ENCODE assay signal across 8 cellular contexts in genomic region chr11:73334244-73335203, GRCh38. TPM values are rescaled to one million over a fixed set of nuclear protein-coding genes. Genes with fewer than 3 reads are reported as not detected.
DNase-seq lines count a peak whose midpoint lies in the region; ATAC-seq lines count a peak whose summit lies in the region.

No MANE protein-coding gene starts in this region.

- H3K9me3 ChIP-seq in neuronal stem cell (replicated peaks in 1 of 2; ENCODE audit: control insufficient read depth in 2 of 2, insufficient read depth in 1 of 2, low read depth in 1 of 2, low read length in 2 of 2): no peaks in the 10 kb centered on the region

- peak overlapping the region; percentile 91 for H2BK120ac ChIP-seq in neuronal stem cell (ENCODE audit: low read depth, low read length)

- H3K27ac ChIP-seq in neuronal stem cell (replicated peaks; ENCODE audit: low read length): peak overlapping the region; percentile 88

- H3K18ac ChIP-seq in neuronal stem cell (ENCODE audit: low read length): peak overlapping the region; percentile 93

- H4K91ac ChIP-seq in neuronal stem cell (ENCODE audit: low read depth, low read length, poor library complexity): no peak overlapping the region

- H3K4me2 ChIP-seq in neuronal stem cell (ENCODE audit: insufficient read depth, low read length, poor library complexity, severe bottlenecking): peak overlapping the region; percentile 37

- no peaks in the 10 kb centered on the region for H3K27me3 ChIP-seq in neuronal stem cell (ENCODE audit: control insufficient read depth in 3 of 3, insufficient read depth in 3 of 3, low read depth in 1 of 3, low read length in 3 of 3)

- peak overlapping the region; percentile 97 for H2AK5ac ChIP-seq in neuronal stem cell (ENCODE audit: low read depth, low read length)

- H4K8ac ChIP-seq in neuronal stem cell (ENCODE audit: low read depth, low read length): no peak overlapping the region

- H3K79me1 ChIP-seq in neuronal stem cell (ENCODE audit: low read depth, low read length): peaks cover 10% of the 10 kb centered on the region

- H2BK12ac ChIP-seq in neuronal stem cell (ENCODE audit: low read length): peak overlapping the region; percentile 12

- H3K4me1 ChIP-seq in neuronal stem cell (ENCODE audit: control insufficient read depth in 2 of 2, insufficient read depth in 1 of 2, low read depth in 1 of 2, low read length in 2 of 2): peaks cover 58 to 62% of the 10 kb centered on the region in 2 donors

- H3K23ac ChIP-seq in neuronal stem cell (ENCODE audit: low read depth, low read length, poor library complexity): peak overlapping the region; percentile 22

- H3K36me3 ChIP-seq in neuronal stem cell (replicated peaks in 1 of 2; ENCODE audit: control insufficient read depth in 2 of 2, insufficient read depth in 2 of 2, low read length in 2 of 2): peaks cover 7 to 10% of the 10 kb centered on the region in 2 donors

- ATAC-seq in esophagus mucosa: peak; percentile 38
- ATAC-seq in HG02973 (IDR thresholded peaks at IDR 0.05; ENCODE audit: unreplicated experiment): no peak

- no peak overlapping the region for H3K4ac ChIP-seq in neuronal stem cell (ENCODE audit: low read length)

- DNase-seq in AML-193 (lab: John Stamatoyannopoulos, UW) (peak; percentile 6 to 11), OCI-M1 (lab: John Stamatoyannopoulos, UW) (peak; percentile 71), neuronal stem cell (ENCODE audit: low spot score) (no peak), D341Med (ENCODE audit: low spot score) (no peak), HuH-7.5 (ENCODE audit: low spot score) (no peak), NCI-H187 (lab: John Stamatoyannopoulos, UW) (no peak)

- H3K14ac ChIP-seq in neuronal stem cell (ENCODE audit: low read length): no peak overlapping the region

- peak overlapping the region; percentile 62 for H2BK5ac ChIP-seq in neuronal stem cell (ENCODE audit: low read length)

- peak overlapping the region; percentile 22 for H2BK15ac ChIP-seq in neuronal stem cell (ENCODE audit: low read length)

- H3K4me3 ChIP-seq in neuronal stem cell (ENCODE audit: low read length in 2 of 2): no peak overlapping the region

- peak overlapping the region; percentile 39 for H2AFZ ChIP-seq in neuronal stem cell (ENCODE audit: low read length)

- H3K9ac ChIP-seq in neuronal stem cell (ENCODE audit: low read depth, low read length, poor library complexity): no peak overlapping the region

- no CpG with 5 or more reads among the region's 7 CpGs for WGBS in neuronal stem cell (ENCODE audit: extremely low coverage in 2 of 2, insufficient read length in 2 of 2, insufficient replicate concordance in 1 of 2), 2 donors

RNA-seq across cellular contexts. Expression of gene ARHGEF17, which starts 26.4 kb away (rescaled TPM):
- total RNA-seq in esophagus mucosa: 5.4 TPM
- polyA plus RNA-seq in neuronal stem cell (2013, experiment 1 of 2): 40.1 TPM
- 38.9 TPM for polyA plus RNA-seq in neuronal stem cell (2013, experiment 2 of 2)

RNA-seq across cellular contexts. Expression of gene RELT, which starts 41.7 kb away (rescaled TPM):
- total RNA-seq in esophagus mucosa: 3.9 TPM
- 6.6 TPM for polyA plus RNA-seq in neuronal stem cell (2013, experiment 1 of 2)
- polyA plus RNA-seq in neuronal stem cell (2013, experiment 2 of 2): 6.9 TPM

Comparison
In these comparisons a context has a peak if more than half of its experiments do, and no peak if none do; other contexts are left out.
1. DNase-seq: peak in AML-193 (2 of 2) and OCI-M1 (single experiment); none in neuronal stem cell (single experiment), D341Med (single experiment), HuH-7.5 (single experiment) and NCI-H187 (0 of 2).